In genomic region chr5:27523629-27524028, GRCh38 we compare ENCODE assay signal across 3 cellular contexts.
TF ChIP-seq lines count a peak whose summit lies in the region.

No MANE protein-coding gene starts in this region.

TF ChIP-seq in SK-N-SH, 30 proteins besides CTCF, POLR2A, EP300 and RAD21 (continued from another document and continues in another):
- TF ChIP-seq REST (IDR thresholded peaks at IDR 0.05; ENCODE audit: low read depth, low read length) = no peak
- TF ChIP-seq ZBTB33 (IDR thresholded peaks at IDR 0.05; ENCODE audit: borderline replicate concordance, low read depth) = no peak
- TF ChIP-seq FOSL2 (IDR thresholded peaks at IDR 0.05; ENCODE audit: borderline replicate concordance, low read depth) = no peak
- no peak for TF ChIP-seq MAX (IDR thresholded peaks at IDR 0.05; ENCODE audit: low read depth)
- TF ChIP-seq POLR2AphosphoS5 (IDR thresholded peaks at IDR 0.05; ENCODE audit: low read depth, low read length) = no peak
- TF ChIP-seq USF1 (IDR thresholded peaks at IDR 0.05; ENCODE audit: borderline replicate concordance, low read depth) = no peak
- TF ChIP-seq RFX5 (IDR thresholded peaks at IDR 0.05; ENCODE audit: low read length) = no peak
- TF ChIP-seq NFIC (IDR thresholded peaks at IDR 0.05; ENCODE audit: borderline replicate concordance) = no peak
- no peak for TF ChIP-seq FOXJ3 (CRISPR knock-in tag; IDR thresholded peaks at IDR 0.05)
- no peak for TF ChIP-seq MXI1 (IDR thresholded peaks at IDR 0.05; ENCODE audit: low read depth, low read length)
- no peak for TF ChIP-seq SMC3 (IDR thresholded peaks at IDR 0.05; ENCODE audit: low read depth, low read length)
- no peak for TF ChIP-seq CHD2 (IDR thresholded peaks at IDR 0.05; ENCODE audit: low read length, partially characterized antibody)
- TF ChIP-seq ELF1 (IDR thresholded peaks at IDR 0.05) = no peak
- TF ChIP-seq YY1 (IDR thresholded peaks at IDR 0.05; ENCODE audit: low read depth) = no peak
- no peak for TF ChIP-seq JUND (IDR thresholded peaks at IDR 0.05)

TF ChIP-seq in SK-N-SH treated with all-trans-retinoic acid at 6 μM for 48 hours, 23 proteins besides CTCF, POLR2A, EP300 and RAD21 (continued from another document):
- TF ChIP-seq TSHZ2 (CRISPR knock-in tag; IDR thresholded peaks at IDR 0.05) = no peak

TF ChIP-seq in WTC11, 78 proteins besides CTCF, POLR2A, EP300 and RAD21 (continued from another document):
- TF ChIP-seq, protein P1, sequence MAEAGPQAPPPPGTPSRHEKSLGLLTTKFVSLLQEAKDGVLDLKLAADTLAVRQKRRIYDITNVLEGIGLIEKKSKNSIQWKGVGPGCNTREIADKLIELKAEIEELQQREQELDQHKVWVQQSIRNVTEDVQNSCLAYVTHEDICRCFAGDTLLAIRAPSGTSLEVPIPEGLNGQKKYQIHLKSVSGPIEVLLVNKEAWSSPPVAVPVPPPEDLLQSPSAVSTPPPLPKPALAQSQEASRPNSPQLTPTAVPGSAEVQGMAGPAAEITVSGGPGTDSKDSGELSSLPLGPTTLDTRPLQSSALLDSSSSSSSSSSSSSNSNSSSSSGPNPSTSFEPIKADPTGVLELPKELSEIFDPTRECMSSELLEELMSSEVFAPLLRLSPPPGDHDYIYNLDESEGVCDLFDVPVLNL (CRISPR knock-in tag; IDR thresholded peaks at IDR 0.05; ENCODE audit: borderline replicate concordance, low read depth) = no peak
- TF ChIP-seq, protein P2, sequence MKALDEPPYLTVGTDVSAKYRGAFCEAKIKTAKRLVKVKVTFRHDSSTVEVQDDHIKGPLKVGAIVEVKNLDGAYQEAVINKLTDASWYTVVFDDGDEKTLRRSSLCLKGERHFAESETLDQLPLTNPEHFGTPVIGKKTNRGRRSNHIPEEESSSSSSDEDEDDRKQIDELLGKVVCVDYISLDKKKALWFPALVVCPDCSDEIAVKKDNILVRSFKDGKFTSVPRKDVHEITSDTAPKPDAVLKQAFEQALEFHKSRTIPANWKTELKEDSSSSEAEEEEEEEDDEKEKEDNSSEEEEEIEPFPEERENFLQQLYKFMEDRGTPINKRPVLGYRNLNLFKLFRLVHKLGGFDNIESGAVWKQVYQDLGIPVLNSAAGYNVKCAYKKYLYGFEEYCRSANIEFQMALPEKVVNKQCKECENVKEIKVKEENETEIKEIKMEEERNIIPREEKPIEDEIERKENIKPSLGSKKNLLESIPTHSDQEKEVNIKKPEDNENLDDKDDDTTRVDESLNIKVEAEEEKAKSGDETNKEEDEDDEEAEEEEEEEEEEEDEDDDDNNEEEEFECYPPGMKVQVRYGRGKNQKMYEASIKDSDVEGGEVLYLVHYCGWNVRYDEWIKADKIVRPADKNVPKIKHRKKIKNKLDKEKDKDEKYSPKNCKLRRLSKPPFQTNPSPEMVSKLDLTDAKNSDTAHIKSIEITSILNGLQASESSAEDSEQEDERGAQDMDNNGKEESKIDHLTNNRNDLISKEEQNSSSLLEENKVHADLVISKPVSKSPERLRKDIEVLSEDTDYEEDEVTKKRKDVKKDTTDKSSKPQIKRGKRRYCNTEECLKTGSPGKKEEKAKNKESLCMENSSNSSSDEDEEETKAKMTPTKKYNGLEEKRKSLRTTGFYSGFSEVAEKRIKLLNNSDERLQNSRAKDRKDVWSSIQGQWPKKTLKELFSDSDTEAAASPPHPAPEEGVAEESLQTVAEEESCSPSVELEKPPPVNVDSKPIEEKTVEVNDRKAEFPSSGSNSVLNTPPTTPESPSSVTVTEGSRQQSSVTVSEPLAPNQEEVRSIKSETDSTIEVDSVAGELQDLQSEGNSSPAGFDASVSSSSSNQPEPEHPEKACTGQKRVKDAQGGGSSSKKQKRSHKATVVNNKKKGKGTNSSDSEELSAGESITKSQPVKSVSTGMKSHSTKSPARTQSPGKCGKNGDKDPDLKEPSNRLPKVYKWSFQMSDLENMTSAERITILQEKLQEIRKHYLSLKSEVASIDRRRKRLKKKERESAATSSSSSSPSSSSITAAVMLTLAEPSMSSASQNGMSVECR (CRISPR knock-in tag; IDR thresholded peaks at IDR 0.05; ENCODE audit: borderline replicate concordance) = no peak
- TF ChIP-seq, protein P3, sequence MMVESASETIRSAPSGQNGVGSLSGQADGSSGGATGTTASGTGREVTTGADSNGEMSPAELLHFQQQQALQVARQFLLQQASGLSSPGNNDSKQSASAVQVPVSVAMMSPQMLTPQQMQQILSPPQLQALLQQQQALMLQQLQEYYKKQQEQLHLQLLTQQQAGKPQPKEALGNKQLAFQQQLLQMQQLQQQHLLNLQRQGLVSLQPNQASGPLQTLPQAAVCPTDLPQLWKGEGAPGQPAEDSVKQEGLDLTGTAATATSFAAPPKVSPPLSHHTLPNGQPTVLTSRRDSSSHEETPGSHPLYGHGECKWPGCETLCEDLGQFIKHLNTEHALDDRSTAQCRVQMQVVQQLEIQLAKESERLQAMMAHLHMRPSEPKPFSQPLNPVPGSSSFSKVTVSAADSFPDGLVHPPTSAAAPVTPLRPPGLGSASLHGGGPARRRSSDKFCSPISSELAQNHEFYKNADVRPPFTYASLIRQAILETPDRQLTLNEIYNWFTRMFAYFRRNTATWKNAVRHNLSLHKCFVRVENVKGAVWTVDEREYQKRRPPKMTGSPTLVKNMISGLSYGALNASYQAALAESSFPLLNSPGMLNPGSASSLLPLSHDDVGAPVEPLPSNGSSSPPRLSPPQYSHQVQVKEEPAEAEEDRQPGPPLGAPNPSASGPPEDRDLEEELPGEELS (CRISPR knock-in tag; IDR thresholded peaks at IDR 0.05) = no peak
- TF ChIP-seq SMAD3 (CRISPR knock-in tag; IDR thresholded peaks at IDR 0.05; ENCODE audit: borderline replicate concordance) = no peak
- TF ChIP-seq NFYB (CRISPR knock-in tag; conservative IDR thresholded peaks at IDR 0.05; ENCODE audit: low read depth) = no peak
- TF ChIP-seq CREB1 (CRISPR knock-in tag; IDR thresholded peaks at IDR 0.05) = no peak
- no peak for TF ChIP-seq HMGA2 (CRISPR knock-in tag; IDR thresholded peaks at IDR 0.05)
- no peak for TF ChIP-seq TCF7 (CRISPR knock-in tag; IDR thresholded peaks at IDR 0.05; ENCODE audit: low read depth)
- TF ChIP-seq AR (CRISPR knock-in tag; IDR thresholded peaks at IDR 0.05) = no peak
- no peak for TF ChIP-seq ZNF232 (CRISPR knock-in tag; IDR thresholded peaks at IDR 0.05)
- TF ChIP-seq ZNF671 (CRISPR knock-in tag; IDR thresholded peaks at IDR 0.05) = no peak
- no peak for TF ChIP-seq SP1 (CRISPR knock-in tag; conservative IDR thresholded peaks at IDR 0.05)
